ENCODE assay signal across 1 cellular context in the genomic region with DNA sequence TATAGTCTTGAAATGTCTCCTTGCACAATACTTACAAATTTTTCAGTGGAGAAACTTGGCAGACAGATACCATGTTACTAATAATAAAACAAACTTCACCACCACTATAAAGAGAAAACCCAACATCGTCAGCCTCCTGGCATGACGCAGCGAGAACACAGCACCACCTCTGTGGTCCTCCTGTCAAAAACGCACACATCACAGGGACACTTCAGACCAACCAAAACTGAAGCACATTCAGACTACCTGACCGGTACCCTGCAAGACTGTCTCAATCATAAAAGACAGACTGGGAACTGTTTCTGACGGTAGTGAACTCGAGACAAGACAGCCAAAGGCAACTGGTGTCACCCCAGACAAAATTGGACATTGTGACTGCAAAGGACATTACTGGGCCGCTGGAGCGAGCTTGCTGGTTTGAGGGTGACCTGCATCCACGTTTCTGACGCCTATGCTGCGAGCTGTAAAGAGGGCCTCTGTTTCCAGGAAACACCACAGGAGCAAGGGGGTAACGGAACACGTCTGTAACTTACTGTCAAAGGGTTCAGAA.
TF ChIP-seq lines count a peak whose summit lies in the region.

No MANE protein-coding gene starts in this region.

TF ChIP-seq in IMR-90, 13 proteins besides CTCF, POLR2A, EP300 and RAD21:
- TF ChIP-seq USF2 (IDR thresholded peaks at IDR 0.05; ENCODE audit: low read depth, low read length) = no peak
- 0 out of 2 replicates have a peak, but pooled peaks have one; percentile 18 for TF ChIP-seq CEBPB (IDR thresholded peaks at IDR 0.05; ENCODE audit: low read depth, low read length)
TF ChIP-seq in IMR-90: peak in this region for 1.
